8 cellular contexts compared by ENCODE assay signal in the genomic region with DNA sequence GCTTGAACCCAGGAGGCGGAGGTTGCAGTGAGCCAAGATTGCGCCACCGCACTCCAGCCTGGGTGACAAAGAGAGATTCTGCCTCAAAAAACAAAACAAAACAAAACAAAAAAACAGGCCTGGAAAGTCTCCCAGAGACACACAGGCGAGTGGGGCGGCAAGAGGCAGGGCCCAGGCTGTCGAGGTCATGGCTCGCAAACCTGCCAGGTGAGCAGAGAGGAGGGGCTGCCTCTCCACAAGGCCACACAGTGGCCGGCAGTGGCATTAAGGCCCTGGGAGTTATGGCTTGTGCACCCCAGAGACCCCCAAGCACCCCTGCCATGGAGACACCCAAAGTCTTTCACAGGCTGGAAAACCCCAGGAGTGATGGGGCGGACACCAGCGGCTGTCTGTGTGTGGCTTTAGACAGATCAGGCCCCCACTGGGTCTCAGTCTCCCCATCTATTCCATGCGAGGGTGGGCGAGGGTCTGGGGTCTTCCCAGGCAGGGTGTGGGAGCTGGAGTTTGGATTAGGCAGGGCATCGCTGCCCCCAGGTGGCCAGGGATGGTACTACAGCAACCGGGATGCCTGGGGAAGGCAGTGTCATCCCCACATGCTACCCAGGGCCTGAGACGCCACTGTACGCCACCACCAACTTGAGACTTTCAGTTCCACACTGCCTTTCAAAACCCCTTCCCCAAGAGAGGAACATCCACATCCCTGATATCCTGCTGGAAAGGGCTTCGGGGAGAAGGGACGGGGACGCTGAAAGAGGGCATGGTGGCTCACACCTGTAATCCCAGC. TPM values are rescaled to one million over a fixed set of nuclear protein-coding genes. Genes with fewer than 3 reads are reported as not detected.
DNase-seq lines count a peak whose midpoint lies in the region; ATAC-seq and TF ChIP-seq lines count a peak whose summit lies in the region.

No MANE protein-coding gene starts in this region.

- WGBS in liver, result 50% methylated on average over 19 of the region's 19 CpGs

- peak overlapping the region; percentile 90 for H3K27ac Mint-ChIP-seq in central memory CD8-positive, alpha-beta T cell (ENCODE audit: low read depth)

- no peaks in the 10 kb centered on the region for H3K9me3 ChIP-seq in liver (ENCODE audit: control insufficient read depth in 4 of 4, low read length in 3 of 4)

- peak; percentile 89 for TF ChIP-seq CTCF in KMS-11 (conservative IDR thresholded peaks at IDR 0.05; ENCODE audit: low read depth, low read length)
- TF ChIP-seq CTCF in liver (IDR thresholded peaks at IDR 0.05; ENCODE audit: low read depth, low read length, missing input control), result peak; percentile 92

- peak; percentile 27 for DNase-seq in GDM1 (lab: John Stamatoyannopoulos, UW)
- DNase-seq in central memory CD8-positive, alpha-beta T cell (ENCODE audit: low spot score in 2 of 2), result peak; percentile 68 to 81
- peak; percentile 58 to 66 (median 59) for DNase-seq in stimulated activated CD4-positive, alpha-beta T cell treated with anti-CD3 and anti-CD28 coated beads, TNF-alpha, amount 100 ng/mL, for 4 hours (ENCODE audit: low read depth in 3 of 3)

- no peaks in the 10 kb centered on the region for H3K27me3 Mint-ChIP-seq in central memory CD8-positive, alpha-beta T cell

- TF ChIP-seq RAD21 in liver (IDR thresholded peaks at IDR 0.05), result peak; percentile 93 to 97

- peak; percentile 45 to 50 for ATAC-seq in activated CD4-positive, CD25-positive, alpha-beta regulatory T cell treated with anti-CD3 and anti-CD28 coated beads, Interleukin-2, amount 50 U/mL, for 24 hours
- ATAC-seq in central memory CD8-positive, alpha-beta T cell (replicated peaks; ENCODE audit: extremely low read depth, poor library complexity, severe bottlenecking), result peak; percentile 58
- ATAC-seq in GM18867 (IDR thresholded peaks at IDR 0.05; ENCODE audit: unreplicated experiment) (no peak), HG03520 (IDR thresholded peaks at IDR 0.05; ENCODE audit: unreplicated experiment) (no peak)

- no peaks in the 10 kb centered on the region for H3K36me3 ChIP-seq in KMS-11 (ENCODE audit: insufficient read depth)
- H3K36me3 ChIP-seq in liver (ENCODE audit: control insufficient read depth in 4 of 4, insufficient read depth in 3 of 4, low read depth in 1 of 4, low read length in 3 of 4), result peaks cover 0 to 5% (median 1%) of the 10 kb centered on the region in 4 donors

- H3K4me2 ChIP-seq in KMS-11, result no peak overlapping the region

- no peak overlapping the region for H2AFZ ChIP-seq in KMS-11 (ENCODE audit: low read depth)

- peaks cover 12% of the 10 kb centered on the region for H3K4me1 Mint-ChIP-seq in central memory CD8-positive, alpha-beta T cell

- no peak overlapping the region for H3K4me3 ChIP-seq in KMS-11 (IDR thresholded peaks at IDR 0.05; ENCODE audit: insufficient read depth, low read depth, low read length)
- H3K4me3 ChIP-seq in liver (ENCODE audit: low read depth in 1 of 3, low read length in 3 of 3), result no peak overlapping the region

- H3K4me1 ChIP-seq in KMS-11 (ENCODE audit: low read depth, poor library complexity, severe bottlenecking) (no peaks in the 10 kb centered on the region), liver (ENCODE audit: control insufficient read depth in 4 of 4, insufficient read depth in 4 of 4, low read length in 3 of 4) (peaks cover 0 to 8% (median 5%) of the 10 kb centered on the region in 4 donors)

- no peaks in the 10 kb centered on the region for H4K20me1 ChIP-seq in KMS-11 (ENCODE audit: insufficient read depth)

- H3K4me3 Mint-ChIP-seq in central memory CD8-positive, alpha-beta T cell, result no peak overlapping the region

- H3K9ac ChIP-seq in KMS-11 (no peak overlapping the region), liver (ENCODE audit: low read depth in 1 of 2, low read length in 2 of 2) (no peak overlapping the region)

- no peaks in the 10 kb centered on the region for H3K27me3 ChIP-seq in KMS-11 (ENCODE audit: insufficient read depth, low read depth)
- H3K27me3 ChIP-seq in liver (ENCODE audit: control insufficient read depth in 4 of 4, insufficient read depth in 4 of 4, low read length in 3 of 4), result no peaks in the 10 kb centered on the region

- H3K36me3 Mint-ChIP-seq in central memory CD8-positive, alpha-beta T cell (ENCODE audit: insufficient read depth), result peaks cover 63% of the 10 kb centered on the region

- H3K27ac ChIP-seq in KMS-11 (no peak overlapping the region), liver (ENCODE audit: low read depth in 1 of 2, low read length in 2 of 2) (no peak overlapping the region)

- no peaks in the 10 kb centered on the region for H3K79me2 ChIP-seq in KMS-11 (ENCODE audit: insufficient read depth, low read depth)

- no peaks in the 10 kb centered on the region for H3K9me3 Mint-ChIP-seq in central memory CD8-positive, alpha-beta T cell

TF ChIP-seq in liver, 16 proteins besides CTCF, POLR2A, EP300 and RAD21:
- no peak for TF ChIP-seq HNF4A (conservative IDR thresholded peaks at IDR 0.05)
- no peak for TF ChIP-seq TAF1 (conservative IDR thresholded peaks at IDR 0.05)
- TF ChIP-seq NR2F2 (IDR thresholded peaks at IDR 0.05), result no peak
- TF ChIP-seq, protein P1, sequence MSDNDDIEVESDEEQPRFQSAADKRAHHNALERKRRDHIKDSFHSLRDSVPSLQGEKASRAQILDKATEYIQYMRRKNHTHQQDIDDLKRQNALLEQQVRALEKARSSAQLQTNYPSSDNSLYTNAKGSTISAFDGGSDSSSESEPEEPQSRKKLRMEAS (IDR thresholded peaks at IDR 0.05), result no peak
- no peak for TF ChIP-seq HNF4G (IDR thresholded peaks at IDR 0.05)
- no peak for TF ChIP-seq FOXA2 (IDR thresholded peaks at IDR 0.05)
- TF ChIP-seq JUND (IDR thresholded peaks at IDR 0.05), result no peak
- no peak for TF ChIP-seq YY1 (IDR thresholded peaks at IDR 0.05)
- TF ChIP-seq GABPA (IDR thresholded peaks at IDR 0.05 in 1 of 2, conservative IDR thresholded peaks at IDR 0.05 in 1 of 2), result no peak
TF ChIP-seq in liver: peak in this region for 0.

RNA-seq across cellular contexts. Expression of a gene that starts 7.3 kb away (rescaled TPM):
- total RNA-seq in liver, result not detected
- polyA plus RNA-seq in liver, result not detected

RNA-seq across cellular contexts. Expression of a gene that starts 21.3 kb away (rescaled TPM):
- 10 to 100 TPM; 10.6 to 23.0 TPM for total RNA-seq in liver
- polyA plus RNA-seq in liver, result 10 to 100 TPM in 1 of 2 donors, 1 to 10 TPM in 1; 7.4 to 12.8 TPM

RNA-seq across cellular contexts. Expression of a gene that starts 25.6 kb away (rescaled TPM):
- not detected for total RNA-seq in liver
- not detected for polyA plus RNA-seq in liver

RNA-seq across cellular contexts. Expression of a gene that starts 44.9 kb away (rescaled TPM):
- not detected for total RNA-seq in liver
- polyA plus RNA-seq in liver, result not detected

Comparison
In these comparisons a context has a peak if more than half of its experiments do, and no peak if none do; other contexts are left out.
1. ATAC-seq: peak in activated CD4-positive, CD25-positive, alpha-beta regulatory T cell treated with anti-CD3 and anti-CD28 coated beads, Interleukin-2, amount 50 U/mL, for 24 hours (2 of 2) and central memory CD8-positive, alpha-beta T cell (single experiment); none in GM18867 (single experiment) and HG03520 (single experiment).
2. Peak in every context shown above with its lines, with median percentiles within 50 percentile points of each other: DNase-seq.